8 cellular contexts compared by ENCODE assay signal in genomic region chr9:106864533-106865143, GRCh38. TPM values are rescaled to one million over a fixed set of nuclear protein-coding genes. Genes with fewer than 3 reads are reported as not detected.
DNase-seq lines count a peak whose midpoint lies in the region; ATAC-seq and TF ChIP-seq lines count a peak whose summit lies in the region.

No MANE protein-coding gene starts in this region.

- POLR2A ChIA-PET in naive thymus-derived CD4-positive, alpha-beta T cell (lab: Charles Lee) = no interaction called here
- POLR2A ChIA-PET in activated CD4-positive, alpha-beta memory T cell treated with anti-CD3 and anti-CD28 coated beads for 36 hours (lab: Charles Lee) = no interaction called here

- CTCF ChIA-PET in naive thymus-derived CD4-positive, alpha-beta T cell (lab: Charles Lee) = no interaction called here
- CTCF ChIA-PET in activated CD4-positive, alpha-beta memory T cell treated with anti-CD3 and anti-CD28 coated beads for 36 hours (lab: Charles Lee) = no interaction called here

- no peak overlapping the region for H3K4me3 ChIP-seq in naive thymus-derived CD4-positive, alpha-beta T cell (ENCODE audit: low read length)

- DNase-seq in NCI-H345 treated with DMSO at 0.1 percent for 48 hours (lab: John Stamatoyannopoulos, UW; ENCODE audit: unreplicated experiment) (peak; percentile 52), endothelial cell (ENCODE audit: low spot score) (no peak), SHP77 treated with DMSO at 0.1 percent for 48 hours (lab: John Stamatoyannopoulos, UW) (no peak), activated gamma-delta T cell treated with Interleukin-2 at 50 U/mL for 16 hours (no peak)
- DNase-seq in naive thymus-derived CD4-positive, alpha-beta T cell = no peak
- no peak for DNase-seq in activated CD4-positive, alpha-beta memory T cell treated with anti-CD3 and anti-CD28 coated beads for 36 hours

- H3K36me3 ChIP-seq in ES-I3 (ENCODE audit: insufficient read depth, low read length) = no peaks in the 10 kb centered on the region
- H3K36me3 ChIP-seq in naive thymus-derived CD4-positive, alpha-beta T cell (ENCODE audit: control insufficient read depth in 2 of 3, insufficient read depth in 3 of 3, low read length in 3 of 3) = no peaks in the 10 kb centered on the region

- peaks cover 17% of the 10 kb centered on the region for H3K27me3 Mint-ChIP-seq in endothelial cell (ENCODE audit: unreplicated experiment)
- peaks cover 58 to 74% (median 71%) of the 10 kb centered on the region in 5 donors for H3K27me3 Mint-ChIP-seq in naive thymus-derived CD4-positive, alpha-beta T cell
- peaks cover 44% of the 10 kb centered on the region for H3K27me3 Mint-ChIP-seq in activated CD4-positive, alpha-beta memory T cell treated with anti-CD3 and anti-CD28 coated beads for 36 hours

- H3K9me3 ChIP-seq in ES-I3 (ENCODE audit: control insufficient read depth, insufficient read depth, low read length) = no peaks in the 10 kb centered on the region
- H3K9me3 ChIP-seq in naive thymus-derived CD4-positive, alpha-beta T cell (ENCODE audit: control insufficient read depth in 2 of 3, low read length in 3 of 3) = no peaks in the 10 kb centered on the region

- no peak overlapping the region for H3K27ac ChIP-seq in naive thymus-derived CD4-positive, alpha-beta T cell (ENCODE audit: low read depth, low read length)

- H3K4me3 Mint-ChIP-seq in endothelial cell (ENCODE audit: unreplicated experiment) = peak overlapping the region; percentile 98
- H3K4me3 Mint-ChIP-seq in naive thymus-derived CD4-positive, alpha-beta T cell = peak overlapping the region in 9 of 10 donors; percentile 49 to 95 (median 72)
- H3K4me3 Mint-ChIP-seq in activated CD4-positive, alpha-beta memory T cell treated with anti-CD3 and anti-CD28 coated beads for 36 hours = no peak overlapping the region

- peaks cover 14% of the 10 kb centered on the region for H3K36me3 Mint-ChIP-seq in endothelial cell (ENCODE audit: low read depth, unreplicated experiment)
- peaks cover 0 to 10% (median 5%) of the 10 kb centered on the region in 5 donors for H3K36me3 Mint-ChIP-seq in naive thymus-derived CD4-positive, alpha-beta T cell
- peaks cover 13% of the 10 kb centered on the region for H3K36me3 Mint-ChIP-seq in activated CD4-positive, alpha-beta memory T cell treated with anti-CD3 and anti-CD28 coated beads for 36 hours

- H3K4me1 ChIP-seq in ES-I3 (ENCODE audit: insufficient read depth, low read length) = peaks cover 32% of the 10 kb centered on the region
- H3K4me1 ChIP-seq in naive thymus-derived CD4-positive, alpha-beta T cell (ENCODE audit: control insufficient read depth in 2 of 2, insufficient read depth in 2 of 2, low read length in 2 of 2) = no peaks in the 10 kb centered on the region

- ATAC-seq in naive thymus-derived CD4-positive, alpha-beta T cell = no peak
- ATAC-seq in GM18502 (IDR thresholded peaks at IDR 0.05; ENCODE audit: poor library complexity, unreplicated experiment) = no peak

- intact Hi-C loops in naive thymus-derived CD4-positive, alpha-beta T cell (cut with micrococcal nuclease) = no loop called here
- intact Hi-C loops in activated CD4-positive, alpha-beta memory T cell treated with anti-CD3 and anti-CD28 coated beads for 36 hours (cut with micrococcal nuclease) = no loop called here

- H3K9me3 Mint-ChIP-seq in endothelial cell (ENCODE audit: unreplicated experiment) = no peaks in the 10 kb centered on the region
- H3K9me3 Mint-ChIP-seq in naive thymus-derived CD4-positive, alpha-beta T cell = peaks cover 0 to 27% (median 6%) of the 10 kb centered on the region in 11 donors
- no peaks in the 10 kb centered on the region for H3K9me3 Mint-ChIP-seq in activated CD4-positive, alpha-beta memory T cell treated with anti-CD3 and anti-CD28 coated beads for 36 hours

- H3K27me3 ChIP-seq in naive thymus-derived CD4-positive, alpha-beta T cell (ENCODE audit: control insufficient read depth in 2 of 2, insufficient read depth in 2 of 2, low read length in 2 of 2) = peaks cover 0 to 13% of the 10 kb centered on the region in 2 donors

- peak overlapping the region; percentile 83 for H3K9ac ChIP-seq in ES-I3 (ENCODE audit: low read depth, low read length)

- peaks cover 71% of the 10 kb centered on the region for H3K4me1 Mint-ChIP-seq in endothelial cell (ENCODE audit: unreplicated experiment)
- H3K4me1 Mint-ChIP-seq in naive thymus-derived CD4-positive, alpha-beta T cell = peaks cover 15 to 49% (median 35%) of the 10 kb centered on the region in 7 donors
- H3K4me1 Mint-ChIP-seq in activated CD4-positive, alpha-beta memory T cell treated with anti-CD3 and anti-CD28 coated beads for 36 hours (ENCODE audit: low read depth) = peaks cover 5% of the 10 kb centered on the region

- peak overlapping the region; percentile 96 for H3K27ac Mint-ChIP-seq in endothelial cell (ENCODE audit: unreplicated experiment)
- no peak overlapping the region for H3K27ac Mint-ChIP-seq in naive thymus-derived CD4-positive, alpha-beta T cell
- H3K27ac Mint-ChIP-seq in activated CD4-positive, alpha-beta memory T cell treated with anti-CD3 and anti-CD28 coated beads for 36 hours = no peak overlapping the region

- no peak for TF ChIP-seq CTCF in endothelial cell (IDR thresholded peaks at IDR 0.05; ENCODE audit: unreplicated experiment)

RNA-seq across cellular contexts. Expression of gene ZNF462, which starts 1.7 kb away (rescaled TPM):
- total RNA-seq in endothelial cell (ENCODE audit: unreplicated experiment) = 98.3 TPM
- total RNA-seq in naive thymus-derived CD4-positive, alpha-beta T cell = 1 to 10 TPM in 2 of 5 experiments, under 1 TPM in 3; 0.11 to 3.2 (median 0.57) TPM
- under 1 TPM in 1 of 2 donors, not detected in 1; 0.48 TPM for polyA plus RNA-seq in naive thymus-derived CD4-positive, alpha-beta T cell
- under 1 TPM; 0.61 to 0.64 TPM for total RNA-seq in activated CD4-positive, alpha-beta memory T cell treated with anti-CD3 and anti-CD28 coated beads for 36 hours

Comparison
In these comparisons a context has a peak if more than half of its experiments do, and no peak if none do; other contexts are left out.
1. RNA of gene ZNF462, which starts 1.7 kb away (total RNA-seq): 98.3 TPM in endothelial cell (single experiment); 0.61 to 0.64 TPM in activated CD4-positive, alpha-beta memory T cell treated with anti-CD3 and anti-CD28 coated beads for 36 hours and 0.11 to 3.2 TPM in naive thymus-derived CD4-positive, alpha-beta T cell; every median in the first group is over 10 times any median in the second.